7 cellular contexts compared by ENCODE assay signal in genomic region chr13:98509271-98510155, GRCh38.
DNase-seq lines count a peak whose midpoint lies in the region; ATAC-seq and TF ChIP-seq lines count a peak whose summit lies in the region.

No MANE protein-coding gene starts in this region.

- peak overlapping the region; percentile 47 for H3K4me3 Mint-ChIP-seq in stimulated activated memory B cell treated with anti-CD40 and anti-IgM and Interleukin-4, amounts not matched to agents 10 μg/mL and 1 μg/mL and 100 μg/mL, for 72 hours
- H3K4me3 Mint-ChIP-seq in mesothelial cell of epicardium: no peak overlapping the region

- H3K9me3 ChIP-seq in ascending aorta: no peaks in the 10 kb centered on the region

- H3K27me3 ChIP-seq in ascending aorta: no peaks in the 10 kb centered on the region
- no peaks in the 10 kb centered on the region for H3K27me3 ChIP-seq in kidney epithelial cell (ENCODE audit: control insufficient read depth, insufficient read depth, low read length)

- peak; percentile 53 for ATAC-seq in GM18873 (IDR thresholded peaks at IDR 0.05; ENCODE audit: low FRiP score, unreplicated experiment)
- peak; percentile 42 for ATAC-seq in HG03025 (IDR thresholded peaks at IDR 0.05; ENCODE audit: low FRiP score, unreplicated experiment)
- ATAC-seq in stimulated activated memory B cell treated with anti-CD40 and anti-IgM and Interleukin-4, amounts not matched to agents 10 μg/mL and 1 μg/mL and 100 μg/mL, for 72 hours: peak; percentile 85

- H3K27me3 Mint-ChIP-seq in stimulated activated memory B cell treated with anti-CD40 and anti-IgM and Interleukin-4, amounts not matched to agents 10 μg/mL and 1 μg/mL and 100 μg/mL, for 72 hours: no peaks in the 10 kb centered on the region
- no peaks in the 10 kb centered on the region for H3K27me3 Mint-ChIP-seq in mesothelial cell of epicardium (ENCODE audit: low read depth)

- DNase-seq in RKO (ENCODE audit: low spot score) (peak; percentile 44), ascending aorta (ENCODE audit: low spot score in 2 of 2) (peak; percentile 33 to 80), kidney epithelial cell (ENCODE audit: low read depth) (peak; percentile 52), mesothelial cell of epicardium (ENCODE audit: low spot score in 2 of 2, unreplicated experiment in 2 of 2) (no peak)

- H3K27ac ChIP-seq in ascending aorta: peak overlapping the region; percentile 53 to 71

- peaks cover 3% of the 10 kb centered on the region for H3K9me3 Mint-ChIP-seq in stimulated activated memory B cell treated with anti-CD40 and anti-IgM and Interleukin-4, amounts not matched to agents 10 μg/mL and 1 μg/mL and 100 μg/mL, for 72 hours
- no peaks in the 10 kb centered on the region for H3K9me3 Mint-ChIP-seq in mesothelial cell of epicardium

- peaks cover 18% of the 10 kb centered on the region for H3K36me3 Mint-ChIP-seq in stimulated activated memory B cell treated with anti-CD40 and anti-IgM and Interleukin-4, amounts not matched to agents 10 μg/mL and 1 μg/mL and 100 μg/mL, for 72 hours
- peaks cover 17% of the 10 kb centered on the region for H3K36me3 Mint-ChIP-seq in mesothelial cell of epicardium

- H3K4me1 Mint-ChIP-seq in stimulated activated memory B cell treated with anti-CD40 and anti-IgM and Interleukin-4, amounts not matched to agents 10 μg/mL and 1 μg/mL and 100 μg/mL, for 72 hours: peaks cover 100% of the 10 kb centered on the region
- H3K4me1 Mint-ChIP-seq in mesothelial cell of epicardium: peaks cover 42% of the 10 kb centered on the region

- intact Hi-C loops in ascending aorta (cut with DNase I): loop anchor here (5.0 kb wide), 1 partner anchor 58 kb away; no protein-coding TSS in a partner anchor

- no peak for TF ChIP-seq CTCF in ascending aorta (IDR thresholded peaks at IDR 0.05)
- no peak for TF ChIP-seq CTCF in kidney epithelial cell (IDR thresholded peaks at IDR 0.05; ENCODE audit: insufficient read depth, low read length, poor library complexity, severe bottlenecking)
- TF ChIP-seq CTCF in mesothelial cell of epicardium (IDR thresholded peaks at IDR 0.05; ENCODE audit: unreplicated experiment): no peak

- H3K4me1 ChIP-seq in ascending aorta: peaks cover 7 to 34% of the 10 kb centered on the region in 2 donors

- H3K36me3 ChIP-seq in ascending aorta: no peaks in the 10 kb centered on the region
- H3K36me3 ChIP-seq in kidney epithelial cell (ENCODE audit: control insufficient read depth, insufficient read depth, low read length): no peaks in the 10 kb centered on the region

- peak overlapping the region; percentile 95 for H3K27ac Mint-ChIP-seq in stimulated activated memory B cell treated with anti-CD40 and anti-IgM and Interleukin-4, amounts not matched to agents 10 μg/mL and 1 μg/mL and 100 μg/mL, for 72 hours
- H3K27ac Mint-ChIP-seq in mesothelial cell of epicardium: no peak overlapping the region

- no peak overlapping the region for H3K4me3 ChIP-seq in ascending aorta
- no peak overlapping the region for H3K4me3 ChIP-seq in kidney epithelial cell (ENCODE audit: low read depth, low read length)

Comparison
In these comparisons a context has a peak if more than half of its experiments do, and no peak if none do; other contexts are left out.
1. DNase-seq: peak in RKO (single experiment), ascending aorta (2 of 2) and kidney epithelial cell (single experiment); none in mesothelial cell of epicardium (0 of 2).
2. Peak in every context shown above with its lines, with median percentiles within 50 percentile points of each other: ATAC-seq.